Comparison of ENCODE assay signal across 14 cellular contexts in genomic region chr6:26389349-26389799, GRCh38. TPM values are rescaled to one million over a fixed set of nuclear protein-coding genes. Genes with fewer than 3 reads are reported as not detected.
A peak's percentile ranks its signal among the peaks of the same experiment; 100 is the strongest.
DNase-seq lines count a peak whose midpoint lies in the region; ATAC-seq and TF ChIP-seq lines count a peak whose summit lies in the region.
"Had no signal": no experiment of that assay in that cellular context is flagged by ENCODE, and none has a peak within 500 bp of the region (broad histone marks: within the 10 kb centered on the region; RNA-seq: fewer than 3 reads in every experiment).

No MANE protein-coding gene starts in this region.

- H3K4me3 Mint-ChIP-seq in WTC11 = no peak overlapping the region

- peaks cover 46% of the 10 kb centered on the region for H3K79me2 ChIP-seq in MM.1S (ENCODE audit: low read length)

- H3K27me3 Mint-ChIP-seq in WTC11 (ENCODE audit: low read depth) = no peaks in the 10 kb centered on the region

- peaks cover 14% of the 10 kb centered on the region; the same call in 1 of the 2 replicates for H3K36me3 ChIP-seq in MM.1S (replicated peaks; ENCODE audit: insufficient read depth, low read length)
- no peaks in the 10 kb centered on the region for H3K36me3 ChIP-seq in kidney epithelial cell (ENCODE audit: control insufficient read depth, insufficient read depth, low read length)

- H3K9me3 ChIP-seq in MM.1S (replicated peaks; ENCODE audit: insufficient read depth, low read length) = no peaks in the 10 kb centered on the region

- no peaks in the 10 kb centered on the region for H4K20me1 ChIP-seq in MM.1S (ENCODE audit: insufficient read depth, low read length)

- peak overlapping the region; percentile 7; the same call in 1 of the 2 replicates for H3K4me2 ChIP-seq in MM.1S (ENCODE audit: low read depth, low read length)

- H3K4me3 ChIP-seq in MM.1S (ENCODE audit: low read length) (no peak overlapping the region), kidney epithelial cell (ENCODE audit: low read depth, low read length) (no peak overlapping the region)
- H3K4me3 ChIP-seq: GM12878 had no signal

- peak overlapping the region; percentile 15; the same call in 1 of the 2 replicates for H3K27ac Mint-ChIP-seq in WTC11

- H3K27ac ChIP-seq in MM.1S (ENCODE audit: low read length) = peak overlapping the region; percentile 16; the same call in 1 of the 2 replicates

- H3K4me1 ChIP-seq in MM.1S (ENCODE audit: low read length) = peaks cover 50% of the 10 kb centered on the region

- DNase-seq in EH (ENCODE audit: low read depth) = peak; percentile 27
- DNase-seq in MM.1S = no peak
- no peak for DNase-seq in WTC11 (ENCODE audit: low spot score)
- DNase-seq in kidney epithelial cell (ENCODE audit: low read depth) = no peak
- DNase-seq in SW 1271 (lab: John Stamatoyannopoulos, UW) = no peak
- DNase-seq in NCI-H774 (lab: John Stamatoyannopoulos, UW) = no peak
- no peak for DNase-seq in stimulated activated CD4-positive, alpha-beta T cell treated with anti-CD3 and anti-CD28 coated beads, Interleukin-4, amount 100 ng/mL, for 24 hours
- DNase-seq: aorta, COR-L47, NCI-H2171 treated with DMSO at 0.1 percent for 48 hours, retina, substantia nigra had no signal

- peaks cover 23% of the 10 kb centered on the region for H3K4me1 Mint-ChIP-seq in WTC11

- no peak overlapping the region for H3K9ac ChIP-seq in MM.1S (ENCODE audit: low read length)

- ATAC-seq in WTC11 = peak; percentile 55
- ATAC-seq in GM19452 (IDR thresholded peaks at IDR 0.05; ENCODE audit: unreplicated experiment) = no peak
- ATAC-seq: GM12878 had no signal

- TF ChIP-seq CTCF in MM.1S (IDR thresholded peaks at IDR 0.05; ENCODE audit: low read length) (no peak), WTC11 (IDR thresholded peaks at IDR 0.05) (no peak), kidney epithelial cell (IDR thresholded peaks at IDR 0.05; ENCODE audit: insufficient read depth, low read length, poor library complexity, severe bottlenecking) (peak; percentile 22)

- H2AFZ ChIP-seq in MM.1S (ENCODE audit: low read length) = no peak overlapping the region

- CTCF ChIA-PET in WTC11 (lab: Charles Lee) = interaction anchor here (1.0 kb wide), 1 partner anchor 47 kb away, joined by 4 read pairs; no protein-coding TSS in a partner anchor

- no peaks in the 10 kb centered on the region for H3K9me3 Mint-ChIP-seq in WTC11

- POLR2A ChIA-PET in WTC11 (lab: Charles Lee) = no interaction called here

- H3K27me3 ChIP-seq in MM.1S (replicated peaks; ENCODE audit: insufficient read depth, low read length) = no peaks in the 10 kb centered on the region
- H3K27me3 ChIP-seq in kidney epithelial cell (ENCODE audit: control insufficient read depth, insufficient read depth, low read length) = no peaks in the 10 kb centered on the region

- no peaks in the 10 kb centered on the region for H3K9me2 ChIP-seq in MM.1S (replicated peaks; ENCODE audit: insufficient read depth, low read length)

- peaks cover 12% of the 10 kb centered on the region for H3F3A ChIP-seq in MM.1S (ENCODE audit: insufficient read depth, low read length)

- peaks cover 36% of the 10 kb centered on the region for H3K36me3 Mint-ChIP-seq in WTC11

TF ChIP-seq in WTC11, 78 proteins besides CTCF, POLR2A, EP300 and RAD21:
- TF ChIP-seq GABPB1 (CRISPR knock-in tag; IDR thresholded peaks at IDR 0.05) = peak; percentile 68
- TF ChIP-seq ZNF425 (CRISPR knock-in tag; conservative IDR thresholded peaks at IDR 0.05) = no peak

RNA-seq across cellular contexts. Expression of gene BTN2A2, which starts 6.5 kb away (rescaled TPM):
- total RNA-seq in WTC11 (2021) = 15.6 to 18.0 TPM (median 16.2 TPM) in 3 replicates
- 12.7 and 14.6 TPM in 2 replicates for total RNA-seq in kidney epithelial cell

RNA-seq across cellular contexts. Expression of gene BTN3A1, which starts 12.7 kb away (rescaled TPM):
- total RNA-seq in WTC11 (2021) (4.5 to 7.3 TPM (median 7.2 TPM) in 3 replicates), kidney epithelial cell (10.5 and 11.7 TPM in 2 replicates)

RNA-seq across cellular contexts. Expression of gene BTN3A2, which starts 24.4 kb away (rescaled TPM):
- total RNA-seq in WTC11 (2021) (3.4 to 7.4 TPM (median 7.0 TPM) in 3 replicates), kidney epithelial cell (8.0 and 22.3 TPM in 2 replicates)

RNA-seq across cellular contexts. Expression of gene BTN3A3, which starts 50.9 kb away (rescaled TPM):
- total RNA-seq in WTC11 (2021) = 4.3 to 4.5 TPM (median 4.5 TPM) in 3 replicates
- total RNA-seq in kidney epithelial cell = 3.3 and 8.0 TPM in 2 replicates
